Comparison of ENCODE assay signal across 8 cellular contexts in the genomic region with DNA sequence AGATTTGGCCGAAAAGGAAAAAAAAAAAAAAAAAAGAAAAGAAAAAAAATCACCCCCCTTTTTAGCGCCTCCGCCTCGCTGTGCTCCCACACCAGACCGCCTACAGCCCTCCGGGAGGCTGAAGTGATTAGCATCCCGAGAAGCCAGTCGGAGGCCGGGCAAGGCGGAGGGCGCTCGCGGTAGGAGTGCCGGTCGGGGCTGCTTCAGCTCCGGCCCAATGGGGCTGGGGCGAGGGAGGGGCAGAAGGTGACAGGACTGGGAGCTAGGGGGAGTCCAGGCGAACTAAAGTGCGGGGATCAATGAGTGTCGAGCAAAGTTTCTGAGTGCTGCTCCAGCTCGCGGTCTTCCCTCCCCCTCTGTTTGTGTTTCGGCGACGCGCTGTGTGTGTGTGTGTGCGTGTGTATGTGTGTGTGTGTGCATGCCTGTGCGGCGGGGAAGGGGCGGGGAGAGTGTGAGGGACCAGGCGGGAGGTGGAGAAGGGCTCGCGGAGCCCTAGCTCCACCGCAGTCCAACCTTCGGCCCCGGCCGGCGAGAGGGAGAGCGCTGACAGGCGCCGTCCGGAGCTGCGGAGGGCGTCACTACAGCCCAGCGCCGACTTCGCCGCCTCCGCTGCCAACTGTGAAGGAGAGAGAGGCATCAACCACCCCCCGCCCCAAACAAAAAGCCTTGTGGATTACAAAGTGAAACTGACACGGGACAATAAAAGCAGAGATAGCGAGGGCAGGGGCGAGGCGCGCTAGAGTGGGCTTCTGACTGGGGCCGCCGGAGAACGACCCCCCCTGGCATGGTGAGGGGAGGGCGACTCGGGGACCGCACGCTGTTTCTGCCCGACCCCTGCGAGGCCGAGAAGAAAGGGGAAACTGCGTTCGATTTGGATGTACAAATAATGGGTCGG. TPM values are rescaled to one million over a fixed set of nuclear protein-coding genes. Genes with fewer than 3 reads are reported as not detected.
A peak's percentile ranks its signal among the peaks of the same experiment; 100 is the strongest.
DNase-seq lines count a peak whose midpoint lies in the region; TF ChIP-seq lines count a peak whose summit lies in the region.

A gene with protein sequence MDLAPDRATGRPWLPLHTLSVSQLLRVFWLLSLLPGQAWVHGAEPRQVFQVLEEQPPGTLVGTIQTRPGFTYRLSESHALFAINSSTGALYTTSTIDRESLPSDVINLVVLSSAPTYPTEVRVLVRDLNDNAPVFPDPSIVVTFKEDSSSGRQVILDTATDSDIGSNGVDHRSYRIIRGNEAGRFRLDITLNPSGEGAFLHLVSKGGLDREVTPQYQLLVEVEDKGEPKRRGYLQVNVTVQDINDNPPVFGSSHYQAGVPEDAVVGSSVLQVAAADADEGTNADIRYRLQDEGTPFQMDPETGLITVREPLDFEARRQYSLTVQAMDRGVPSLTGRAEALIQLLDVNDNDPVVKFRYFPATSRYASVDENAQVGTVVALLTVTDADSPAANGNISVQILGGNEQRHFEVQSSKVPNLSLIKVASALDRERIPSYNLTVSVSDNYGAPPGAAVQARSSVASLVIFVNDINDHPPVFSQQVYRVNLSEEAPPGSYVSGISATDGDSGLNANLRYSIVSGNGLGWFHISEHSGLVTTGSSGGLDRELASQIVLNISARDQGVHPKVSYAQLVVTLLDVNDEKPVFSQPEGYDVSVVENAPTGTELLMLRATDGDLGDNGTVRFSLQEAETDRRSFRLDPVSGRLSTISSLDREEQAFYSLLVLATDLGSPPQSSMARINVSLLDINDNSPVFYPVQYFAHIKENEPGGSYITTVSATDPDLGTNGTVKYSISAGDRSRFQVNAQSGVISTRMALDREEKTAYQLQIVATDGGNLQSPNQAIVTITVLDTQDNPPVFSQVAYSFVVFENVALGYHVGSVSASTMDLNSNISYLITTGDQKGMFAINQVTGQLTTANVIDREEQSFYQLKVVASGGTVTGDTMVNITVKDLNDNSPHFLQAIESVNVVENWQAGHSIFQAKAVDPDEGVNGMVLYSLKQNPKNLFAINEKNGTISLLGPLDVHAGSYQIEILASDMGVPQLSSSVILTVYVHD (N-terminal part only) (plus strand): TSS at position 280 of the 895 bp plus-strand sequence. CDS start 1,457 bp downstream, outside the sequence.

- TF ChIP-seq CTCF in GM12864 (IDR thresholded peaks at IDR 0.05; ENCODE audit: low read depth, low read length, missing control alignments) = no peak
- TF ChIP-seq CTCF in prostate gland (IDR thresholded peaks at IDR 0.05) = peak in 3 of 4 experiments; percentile 21 to 34 (median 25)

- peak within 1 kb of the TSS; percentile 42 for H3K4me3 ChIP-seq in GM12864 (ENCODE audit: low read depth, low read length)
- H3K4me3 ChIP-seq in HAP-1 = peak within 1 kb of the TSS; percentile 72
- H3K4me3 ChIP-seq in SJCRH30 = peak within 1 kb of the TSS; percentile 67
- peak within 1 kb of the TSS; percentile 69 to 76 for H3K4me3 ChIP-seq in prostate gland

- H3K27me3 ChIP-seq in HAP-1 (ENCODE audit: low read depth) (no peaks in the 10 kb centered on the region), SJCRH30 (no peaks in the 10 kb centered on the region), prostate gland (replicated peaks; ENCODE audit: insufficient read depth) (no peaks in the 10 kb centered on the region)

- TF ChIP-seq POLR2A in prostate gland (IDR thresholded peaks at IDR 0.05) = peak; percentile 57

- in situ Hi-C loops in HAP-1 (cut with MboI; ENCODE audit: low sequenced_read_pairs) = loop anchor here (10.0 to 25.0 kb wide), 3 partner anchors 430 to 1272 kb away; no protein-coding TSS in a partner anchor

- intact Hi-C loops in prostate gland (cut with DNase I) = loop anchor here (5.0 to 10.0 kb wide), 4 partner anchors 77 to 1640 kb away; no protein-coding TSS in a partner anchor

- H3K27ac ChIP-seq in SJCRH30 (no peak within 1 kb of the TSS; the same call in 1 of the 2 replicates), prostate gland (peak within 1 kb of the TSS; percentile 78 to 81)

- no peaks in the 10 kb centered on the region; the same call in none of the 2 replicates for H3K36me3 ChIP-seq in HAP-1 (replicated peaks)
- H3K36me3 ChIP-seq in SJCRH30 = no peaks in the 10 kb centered on the region
- H3K36me3 ChIP-seq in prostate gland = no peaks in the 10 kb centered on the region

- under 1% methylated on average over 67 of the region's 68 CpGs for WGBS in prostate gland

- H3K9me3 ChIP-seq in HAP-1 (peaks cover 11% of the 10 kb centered on the region), SJCRH30 (replicated peaks) (no peaks in the 10 kb centered on the region), prostate gland (no peaks in the 10 kb centered on the region)

- H3K4me1 ChIP-seq in HAP-1 (peaks cover 13% of the 10 kb centered on the region), SJCRH30 (no peaks in the 10 kb centered on the region), prostate gland (replicated peaks) (no peaks in the 10 kb centered on the region)

- DNase-seq in GM12864 (ENCODE audit: low read depth) (peak; percentile 2), HAP-1 (ENCODE audit: low spot score in 2 of 2) (peak; percentile 92 to 95), LHCN-M2 (ENCODE audit: low read depth) (peak; percentile 97), SJCRH30 (peak; percentile 94), brain pericyte (ENCODE audit: low read depth, low spot score) (peak; percentile 97), hippocampal formation (lab: John Stamatoyannopoulos, UW) (peak; percentile 93 to 94), prostate gland (ENCODE audit: low spot score) (peak; percentile 87), DMS79 (lab: John Stamatoyannopoulos, UW) (no peak)

RNA-seq across cellular contexts. Expression of the gene that starts here (rescaled TPM):
- total RNA-seq in LHCN-M2 (2014; rRNA removed) (12.1 TPM in 2 replicates), prostate gland (10 to 100 TPM in 1 of 2 donors, 1 to 10 TPM in 1; 5.4 to 10.3 TPM)
- polyA plus RNA-seq in LHCN-M2 (2012) = 2.6 TPM
- 1.2 and 1.3 TPM in 2 replicates for total RNA-seq in SJCRH30 (2014; rRNA removed; shearing (Covaris generic))
